Comparison of ENCODE assay signal across 20 cellular contexts in the genomic region with DNA sequence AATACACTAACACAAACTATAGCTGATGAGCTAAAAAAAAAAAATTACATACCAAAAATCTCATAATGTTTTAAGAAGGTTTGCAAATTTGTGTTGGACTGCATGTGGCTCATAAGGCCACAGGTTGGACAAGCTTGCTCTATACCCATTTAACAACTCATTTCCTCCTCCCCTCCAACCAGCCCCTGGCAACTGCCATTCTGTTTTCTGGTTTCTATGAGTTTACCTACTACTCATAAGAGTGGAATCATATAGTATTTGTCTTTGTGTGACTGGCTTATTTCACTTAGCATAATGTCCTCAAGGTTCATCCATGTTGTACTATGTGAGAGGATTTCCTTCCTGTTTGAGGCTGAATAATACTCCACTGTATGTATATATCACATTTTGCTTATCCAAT.
DNase-seq lines count a peak whose midpoint lies in the region; ATAC-seq, FAIRE-seq and TF ChIP-seq lines count a peak whose summit lies in the region.
"Had no signal": no experiment of that assay in that cellular context is flagged by ENCODE, and none has a peak within 500 bp of the region (broad histone marks: within the 10 kb centered on the region; RNA-seq: fewer than 3 reads in every experiment).

No MANE protein-coding gene starts in this region.

- H3K14ac ChIP-seq in neuronal stem cell (ENCODE audit: low read length), result no peak overlapping the region

- CTCF ChIA-PET in PC-3 (lab: Charles Lee), result no interaction called here

- no peaks in the 10 kb centered on the region for H3K79me1 ChIP-seq in neuronal stem cell (ENCODE audit: low read depth, low read length)

- H2AFZ ChIP-seq in PC-3 (ENCODE audit: low read length) (no peak overlapping the region), neuronal stem cell (ENCODE audit: low read length) (no peak overlapping the region)

- no peak overlapping the region for H2BK120ac ChIP-seq in neuronal stem cell (ENCODE audit: low read depth, low read length)

- POLR2A ChIA-PET in PC-3 (lab: Charles Lee; ENCODE audit: unreplicated experiment), result interaction anchor here (0.6 kb wide), 1 partner anchor 99 kb away, joined by 4 read pairs; no protein-coding TSS in a partner anchor

- peak; percentile 19 to 20 for DNase-seq in activated T-cell treated with anti-CD3 and anti-CD28 coated beads, Interleukin-2, amount 50 U/mL, for 72 hours
- no peak for DNase-seq in activated T-cell treated with anti-CD3 and anti-CD28 coated beads, Interleukin-2, amount 50 U/mL, for 1 hour
- peak; percentile 78 for DNase-seq in PC-3
- DNase-seq in bronchial epithelial cell (ENCODE audit: low read depth), result peak; percentile 91
- no peak for DNase-seq in MV-4-11 (lab: John Stamatoyannopoulos, UW)
- no peak for DNase-seq in neuronal stem cell (ENCODE audit: low spot score)
- DNase-seq in NCI-H1092 treated with DMSO at 0.1 percent for 48 hours (lab: John Stamatoyannopoulos, UW), result no peak
- DNase-seq: ACHN; activated CD4-positive, CD25-positive, alpha-beta regulatory T cell; Caco-2; cortex of kidney; endodermal cell; Karpas-422; naive thymus-derived CD4-positive, alpha-beta T cell; NCI-H187 had no signal

- H3K9me3 Mint-ChIP-seq in activated T-cell treated with anti-CD3 and anti-CD28 coated beads, Interleukin-2, amount 50 U/mL, for 72 hours, result no peaks in the 10 kb centered on the region
- H3K9me3 Mint-ChIP-seq in stimulated activated naive CD8-positive, alpha-beta T cell treated with anti-CD3 and anti-CD28 coated beads, Interleukin-15, Interleukin-2, amounts not matched to agents 100 ng/mL and 50 ng/mL, for 24 hours, result no peaks in the 10 kb centered on the region
- H3K9me3 Mint-ChIP-seq: endodermal cell, type B pancreatic cell had no signal

- no peak overlapping the region for H4K8ac ChIP-seq in neuronal stem cell (ENCODE audit: low read depth, low read length)

- H3K27me3 Mint-ChIP-seq in activated T-cell treated with anti-CD3 and anti-CD28 coated beads, Interleukin-2, amount 50 U/mL, for 72 hours (ENCODE audit: low read depth), result peaks cover 4% of the 10 kb centered on the region
- no peaks in the 10 kb centered on the region for H3K27me3 Mint-ChIP-seq in stimulated activated naive CD8-positive, alpha-beta T cell treated with anti-CD3 and anti-CD28 coated beads, Interleukin-15, Interleukin-2, amounts not matched to agents 100 ng/mL and 50 ng/mL, for 24 hours
- H3K27me3 Mint-ChIP-seq: naive thymus-derived CD4-positive, alpha-beta T cell; type B pancreatic cell had no signal

- no peak for FAIRE-seq in bronchial epithelial cell (lab: Jason Lieb, UNC)

- H2BK5ac ChIP-seq in neuronal stem cell (ENCODE audit: low read length), result no peak overlapping the region

- H3K27me3 ChIP-seq in PC-3 (ENCODE audit: low read length) (no peaks in the 10 kb centered on the region), bronchial epithelial cell (ENCODE audit: control insufficient read depth, insufficient read depth, low read length) (no peaks in the 10 kb centered on the region), neuronal stem cell (ENCODE audit: control insufficient read depth in 3 of 3, insufficient read depth in 3 of 3, low read depth in 1 of 3, low read length in 3 of 3) (no peaks in the 10 kb centered on the region)
- H3K27me3 ChIP-seq: BLaER1 had no signal

- no TSS peak for BruUV-seq in PC-3 (replicated peaks; lab: Mats Ljungman, UMichigan)

- peak; percentile 79 to 83 for ATAC-seq in activated T-cell treated with anti-CD3 and anti-CD28 coated beads, Interleukin-2, amount 50 U/mL, for 72 hours (replicated peaks in 1 of 2)
- peak; percentile 35; the same call in 1 of the 2 replicates for ATAC-seq in PC-3
- ATAC-seq: left lobe of liver; naive thymus-derived CD4-positive, alpha-beta T cell had no signal

- H3K4ac ChIP-seq in neuronal stem cell (ENCODE audit: low read length), result no peak overlapping the region

- H3K4me1 Mint-ChIP-seq in activated T-cell treated with anti-CD3 and anti-CD28 coated beads, Interleukin-2, amount 50 U/mL, for 72 hours (ENCODE audit: low read depth), result peaks cover 45% of the 10 kb centered on the region
- peaks cover 42% of the 10 kb centered on the region for H3K4me1 Mint-ChIP-seq in stimulated activated naive CD8-positive, alpha-beta T cell treated with anti-CD3 and anti-CD28 coated beads, Interleukin-15, Interleukin-2, amounts not matched to agents 100 ng/mL and 50 ng/mL, for 24 hours (ENCODE audit: low read depth)
- H3K4me1 Mint-ChIP-seq: endodermal cell had no signal

- H3F3A ChIP-seq in PC-3 (ENCODE audit: low read length, unreplicated experiment), result no peaks in the 10 kb centered on the region

- H3K4me3 Mint-ChIP-seq in activated T-cell treated with anti-CD3 and anti-CD28 coated beads, Interleukin-2, amount 50 U/mL, for 72 hours, result peak overlapping the region in 1 of 2 donors; percentile 55
- no peak overlapping the region for H3K4me3 Mint-ChIP-seq in stimulated activated naive CD8-positive, alpha-beta T cell treated with anti-CD3 and anti-CD28 coated beads, Interleukin-15, Interleukin-2, amounts not matched to agents 100 ng/mL and 50 ng/mL, for 24 hours
- H3K4me3 Mint-ChIP-seq: endodermal cell; naive thymus-derived CD4-positive, alpha-beta T cell; type B pancreatic cell had no signal

- H3K23ac ChIP-seq in neuronal stem cell (ENCODE audit: low read depth, low read length, poor library complexity), result no peak overlapping the region

- no peaks in the 10 kb centered on the region for H3K9me2 ChIP-seq in PC-3 (replicated peaks; ENCODE audit: low read length)

- no peak for TF ChIP-seq CTCF in PC-3 (conservative IDR thresholded peaks at IDR 0.05; ENCODE audit: low read depth, low read length)
- no peak for TF ChIP-seq CTCF in bronchial epithelial cell (IDR thresholded peaks at IDR 0.05; ENCODE audit: insufficient read depth, low read length, severe bottlenecking)

- H4K20me1 ChIP-seq in PC-3 (ENCODE audit: low read length), result no peaks in the 10 kb centered on the region
- H4K20me1 ChIP-seq: BLaER1 had no signal

- H3K36me3 ChIP-seq in PC-3 (ENCODE audit: low read depth, low read length), result no peaks in the 10 kb centered on the region
- H3K36me3 ChIP-seq in bronchial epithelial cell (ENCODE audit: control insufficient read depth, insufficient read depth, low read length), result no peaks in the 10 kb centered on the region
- no peaks in the 10 kb centered on the region for H3K36me3 ChIP-seq in neuronal stem cell (replicated peaks in 1 of 2; ENCODE audit: control insufficient read depth in 2 of 2, insufficient read depth in 2 of 2, low read length in 2 of 2)
- H3K36me3 ChIP-seq: BLaER1, HAP-1 had no signal

- H3K27ac Mint-ChIP-seq in activated T-cell treated with anti-CD3 and anti-CD28 coated beads, Interleukin-2, amount 50 U/mL, for 72 hours, result no peak overlapping the region
- H3K27ac Mint-ChIP-seq in stimulated activated naive CD8-positive, alpha-beta T cell treated with anti-CD3 and anti-CD28 coated beads, Interleukin-15, Interleukin-2, amounts not matched to agents 100 ng/mL and 50 ng/mL, for 24 hours, result peak overlapping the region; percentile 75
- H3K27ac Mint-ChIP-seq: endodermal cell, type B pancreatic cell had no signal

- no peak overlapping the region for H2BK12ac ChIP-seq in neuronal stem cell (ENCODE audit: low read length)

- H3K4me2 ChIP-seq in PC-3 (ENCODE audit: low read length) (no peak overlapping the region), neuronal stem cell (ENCODE audit: insufficient read depth, low read length, poor library complexity, severe bottlenecking) (no peak overlapping the region)
- H3K4me2 ChIP-seq: BLaER1 had no signal

- H3K36me3 Mint-ChIP-seq in activated T-cell treated with anti-CD3 and anti-CD28 coated beads, Interleukin-2, amount 50 U/mL, for 72 hours (ENCODE audit: insufficient read depth in 2 of 2), result no peaks in the 10 kb centered on the region
- no peaks in the 10 kb centered on the region for H3K36me3 Mint-ChIP-seq in stimulated activated naive CD8-positive, alpha-beta T cell treated with anti-CD3 and anti-CD28 coated beads, Interleukin-15, Interleukin-2, amounts not matched to agents 100 ng/mL and 50 ng/mL, for 24 hours (ENCODE audit: low read depth)
- H3K36me3 Mint-ChIP-seq: type B pancreatic cell had no signal

- H3K4me1 ChIP-seq in PC-3 (ENCODE audit: insufficient read depth, low read length) (peaks cover 53% of the 10 kb centered on the region), neuronal stem cell (ENCODE audit: control insufficient read depth in 2 of 2, insufficient read depth in 1 of 2, low read depth in 1 of 2, low read length in 2 of 2) (peaks cover 0 to 7% of the 10 kb centered on the region in 2 donors)
- H3K4me1 ChIP-seq: BLaER1, HAP-1 had no signal

- H3K9ac ChIP-seq in PC-3 (ENCODE audit: low read length) (no peak overlapping the region), neuronal stem cell (ENCODE audit: low read depth, low read length, poor library complexity) (no peak overlapping the region)
- H3K9ac ChIP-seq: BLaER1 had no signal

- intact Hi-C loops in PC-3 (cut with micrococcal nuclease), result no loop called here

- H3K27ac ChIP-seq in PC-3 (ENCODE audit: low read length) (peak overlapping the region; percentile 57), neuronal stem cell (replicated peaks; ENCODE audit: low read length) (no peak overlapping the region)
- H3K27ac ChIP-seq: BLaER1 had no signal

- no peak overlapping the region for H2AK5ac ChIP-seq in neuronal stem cell (ENCODE audit: low read depth, low read length)

- no peak overlapping the region for H3K4me3 ChIP-seq in PC-3 (ENCODE audit: low read length)
- no peak overlapping the region for H3K4me3 ChIP-seq in bronchial epithelial cell (ENCODE audit: low read depth, low read length)
- no peak overlapping the region for H3K4me3 ChIP-seq in neuronal stem cell (ENCODE audit: low read length in 2 of 2)
- H3K4me3 ChIP-seq: BLaER1, HAP-1 had no signal

- H3K18ac ChIP-seq in neuronal stem cell (ENCODE audit: low read length), result no peak overlapping the region

- H2BK15ac ChIP-seq in neuronal stem cell (ENCODE audit: low read length), result no peak overlapping the region

- H3K79me2 ChIP-seq in PC-3 (ENCODE audit: low read length), result no peaks in the 10 kb centered on the region

- H3K9me3 ChIP-seq in PC-3 (ENCODE audit: low read length), result no peaks in the 10 kb centered on the region
- no peaks in the 10 kb centered on the region for H3K9me3 ChIP-seq in neuronal stem cell (replicated peaks in 1 of 2; ENCODE audit: control insufficient read depth in 2 of 2, insufficient read depth in 1 of 2, low read depth in 1 of 2, low read length in 2 of 2)
- H3K9me3 ChIP-seq: BLaER1, Caco-2, HAP-1 had no signal

- H4K91ac ChIP-seq in neuronal stem cell (ENCODE audit: low read depth, low read length, poor library complexity), result no peak overlapping the region

Comparison
In these comparisons a context has a peak if more than half of its experiments do, and no peak if none do; other contexts are left out.
1. DNase-seq: peak in activated T-cell treated with anti-CD3 and anti-CD28 coated beads, Interleukin-2, amount 50 U/mL, for 72 hours (2 of 2), PC-3 (single experiment) and bronchial epithelial cell (single experiment); none in activated T-cell treated with anti-CD3 and anti-CD28 coated beads, Interleukin-2, amount 50 U/mL, for 1 hour (single experiment), MV-4-11 (single experiment), neuronal stem cell (single experiment) and NCI-H1092 treated with DMSO at 0.1 percent for 48 hours (single experiment).